8 cellular contexts compared by ENCODE assay signal in genomic region chr9:109903515-109904138, GRCh38.
DNase-seq lines count a peak whose midpoint lies in the region; ATAC-seq and TF ChIP-seq lines count a peak whose summit lies in the region.

No MANE protein-coding gene starts in this region.

- H3K9me2 ChIP-seq in Karpas-422 (replicated peaks; ENCODE audit: insufficient read depth, low read length) = no peaks in the 10 kb centered on the region

- POLR2A ChIA-PET in RWPE1 (lab: Yijun Ruan, JAX; ENCODE audit: low non-redundant PET) = no interaction called here

- TF ChIP-seq POLR2A in prostate gland (IDR thresholded peaks at IDR 0.05) = no peak

- no peak overlapping the region for H2AFZ ChIP-seq in Karpas-422 (ENCODE audit: low read length)

- no peaks in the 10 kb centered on the region for H3K36me3 ChIP-seq in Karpas-422 (ENCODE audit: insufficient read depth, low read length)
- no peaks in the 10 kb centered on the region for H3K36me3 ChIP-seq in prostate gland

- no peaks in the 10 kb centered on the region for H3K79me2 ChIP-seq in Karpas-422 (ENCODE audit: low read length)

- intact Hi-C loops in prostate gland (cut with DNase I) = loop anchor here (2.0 to 5.0 kb wide), 4 partner anchors 154 to 331 kb away; no protein-coding TSS in a partner anchor

- H3K27ac ChIP-seq in Karpas-422 (ENCODE audit: low read length) (no peak overlapping the region), RWPE1 (no peak overlapping the region), prostate gland (no peak overlapping the region)

- no peak for ATAC-seq in GM18873 (IDR thresholded peaks at IDR 0.05; ENCODE audit: low FRiP score, unreplicated experiment)

- H3K9ac ChIP-seq in Karpas-422 (ENCODE audit: low read length) = no peak overlapping the region

- 5% methylated on average over 2 of the region's 2 CpGs for WGBS in prostate gland

- H4K20me1 ChIP-seq in Karpas-422 (ENCODE audit: insufficient read depth, low read depth, low read length) = no peaks in the 10 kb centered on the region

- H3K4me2 ChIP-seq in Karpas-422 (ENCODE audit: low read depth, low read length, poor library complexity, severe bottlenecking) = no peak overlapping the region

- H3K4me3 ChIP-seq in Karpas-422 (ENCODE audit: low read length) (no peak overlapping the region), prostate gland (no peak overlapping the region)

- H3K9me3 ChIP-seq in Karpas-422 (ENCODE audit: low read length) (no peaks in the 10 kb centered on the region), prostate gland (no peaks in the 10 kb centered on the region)

- H3K4me1 ChIP-seq in Karpas-422 (ENCODE audit: low read length) (peaks cover 16% of the 10 kb centered on the region), prostate gland (replicated peaks) (no peaks in the 10 kb centered on the region)

- peak; percentile 98 for TF ChIP-seq CTCF in RWPE1 (conservative IDR thresholded peaks at IDR 0.05; ENCODE audit: low read depth)
- peak; percentile 63 to 76 (median 70) for TF ChIP-seq CTCF in prostate gland (IDR thresholded peaks at IDR 0.05)

- CTCF ChIA-PET in RWPE1 (lab: Yijun Ruan, JAX) = interaction anchor here (0.5 to 5.1 kb wide), 51 partner anchors 11 to 1601 kb away, joined by 3 to 59 read pairs (median 5); no protein-coding TSS in a partner anchor

- H3K27me3 ChIP-seq in Karpas-422 (ENCODE audit: low read length) = no peaks in the 10 kb centered on the region
- no peaks in the 10 kb centered on the region for H3K27me3 ChIP-seq in prostate gland (replicated peaks; ENCODE audit: insufficient read depth)

- DNase-seq in NCI-H1417 (lab: John Stamatoyannopoulos, UW) (peak; percentile 55 to 87 (median 57)), NCI-H1417 treated with DMSO at 0.1 percent for 48 hours (lab: John Stamatoyannopoulos, UW) (no peak), Karpas-422 (peak; percentile 86), RWPE1 (ENCODE audit: low spot score) (peak; percentile 87), germinal center (ENCODE audit: low spot score) (peak; percentile 74), prostate gland (ENCODE audit: low spot score) (peak; percentile 55)
- DNase-seq in activated naive CD4-positive, alpha-beta T cell treated with Interleukin-2 at 50 U/mL for 16 hours = peak; percentile 65
